ENCODE assay signal across 7 cellular contexts in the genomic region with DNA sequence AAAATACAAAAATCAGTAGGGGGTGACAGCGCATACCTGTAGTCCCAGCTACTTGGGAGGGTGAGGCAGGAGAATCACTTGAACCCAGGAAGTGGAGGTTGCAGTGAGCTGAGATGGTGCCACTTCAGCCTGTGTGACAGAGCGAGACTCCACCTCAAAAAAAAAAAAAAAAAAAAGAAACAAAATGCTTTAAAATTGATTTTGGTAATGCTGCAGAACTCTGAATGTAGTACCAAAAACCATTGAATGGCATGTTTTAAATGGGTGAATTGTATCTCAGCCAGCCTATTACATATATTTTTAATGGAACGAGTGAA. TPM values are rescaled to one million over a fixed set of nuclear protein-coding genes. Genes with fewer than 3 reads are reported as not detected.
DNase-seq lines count a peak whose midpoint lies in the region; ATAC-seq lines count a peak whose summit lies in the region.
"Not testable (repeated sequence)": the region's sequence is repeated elsewhere in the genome, so short reads cannot be mapped to it uniquely, and the experiment has no call there.

No MANE protein-coding gene starts in this region.

- H3K4me2 ChIP-seq in BLaER1 = peak overlapping the region; percentile 60
- not testable (repeated sequence) for H3K4me2 ChIP-seq in trophoblast cell (ENCODE audit: low read length)

- H3K79me1 ChIP-seq in trophoblast cell (ENCODE audit: low read length) = not testable (repeated sequence)

- H3K14ac ChIP-seq in trophoblast cell (ENCODE audit: low read length) = not testable (repeated sequence)

- not testable (repeated sequence) for H2BK120ac ChIP-seq in trophoblast cell (ENCODE audit: insufficient read depth, low read length, poor library complexity)

- not testable (repeated sequence) for H2AK5ac ChIP-seq in trophoblast cell (ENCODE audit: low read length)

- POLR2A ChIA-PET in CD8-positive, alpha-beta memory T cell (lab: Charles Lee); activated CD4-positive, alpha-beta memory T cell treated with anti-CD3 and anti-CD28 coated beads for 36 hours (lab: Charles Lee): not testable (repeated sequence)
- POLR2A ChIA-PET in naive thymus-derived CD4-positive, alpha-beta T cell (lab: Charles Lee) = interaction anchor here (25.8 kb wide), 1 partner anchor 17 kb away, joined by 738 read pairs; no protein-coding TSS in a partner anchor

- peaks cover 64% of the 10 kb centered on the region for H3K36me3 ChIP-seq in BLaER1
- H3K36me3 ChIP-seq in CD8-positive, alpha-beta memory T cell (ENCODE audit: insufficient read depth, low read length); trophoblast cell (ENCODE audit: control insufficient read depth in 1 of 2, insufficient read depth in 2 of 2, low read length in 2 of 2): not testable (repeated sequence)
- H3K36me3 ChIP-seq in naive thymus-derived CD4-positive, alpha-beta T cell (ENCODE audit: control insufficient read depth in 2 of 3, insufficient read depth in 3 of 3, low read length in 3 of 3) = peaks cover 0 to 10% (median 5%) of the 10 kb centered on the region in 3 experiments

- not testable (repeated sequence) for H3K4ac ChIP-seq in trophoblast cell (ENCODE audit: low read depth, low read length)

- not testable (repeated sequence) for H3K27me3 ChIP-seq in BLaER1; CD8-positive, alpha-beta memory T cell (ENCODE audit: insufficient read depth, low read length, poor library complexity, severe bottlenecking); naive thymus-derived CD4-positive, alpha-beta T cell (ENCODE audit: control insufficient read depth in 2 of 2, insufficient read depth in 2 of 2, low read length in 2 of 2); trophoblast cell (ENCODE audit: insufficient read depth, low read length)

- H4K12ac ChIP-seq in trophoblast cell (ENCODE audit: low read depth, low read length) = not testable (repeated sequence)

- H3K23ac ChIP-seq in trophoblast cell (ENCODE audit: low read length) = not testable (repeated sequence)

- ATAC-seq in effector memory CD8-positive, alpha-beta T cell (replicated peaks); naive thymus-derived CD4-positive, alpha-beta T cell: not testable (repeated sequence)

- not testable (repeated sequence) for H3K9ac ChIP-seq in BLaER1; trophoblast cell (ENCODE audit: low read length)

- no CpG with 5 or more reads among the region's 3 CpGs for WGBS in trophoblast cell (ENCODE audit: extremely low coverage, insufficient coverage, insufficient read length)

- CTCF ChIA-PET in CD8-positive, alpha-beta memory T cell (lab: Charles Lee) = interaction anchor here (19.1 kb wide), 1 partner anchor 21 kb away, joined by 389 read pairs; no protein-coding TSS in a partner anchor
- CTCF ChIA-PET in activated CD4-positive, alpha-beta memory T cell treated with anti-CD3 and anti-CD28 coated beads for 36 hours (lab: Charles Lee) = not testable (repeated sequence)
- CTCF ChIA-PET in activated naive CD4-positive, alpha-beta T cell treated with anti-CD3 and anti-CD28 coated beads, Interleukin-2, amount 10 ng/mL, durations not matched to agents 7 days and 5 days (lab: Charles Lee) = interaction anchor here (0.7 kb wide), 1 partner anchor 36 kb away, joined by 4 read pairs; no protein-coding TSS in a partner anchor
- CTCF ChIA-PET in naive thymus-derived CD4-positive, alpha-beta T cell (lab: Charles Lee) = interaction anchor here (0.7 kb wide), 1 partner anchor 19 kb away, joined by 3 read pairs; no protein-coding TSS in a partner anchor

- peaks cover 95% of the 10 kb centered on the region for H4K20me1 ChIP-seq in BLaER1

- H3K27ac Mint-ChIP-seq in CD8-positive, alpha-beta memory T cell = peak overlapping the region in 6 of 8 donors; percentile 33 to 91 (median 67)
- H3K27ac Mint-ChIP-seq in activated CD4-positive, alpha-beta memory T cell treated with anti-CD3 and anti-CD28 coated beads for 36 hours = peak overlapping the region; percentile 46
- peak overlapping the region; percentile 67 for H3K27ac Mint-ChIP-seq in activated naive CD4-positive, alpha-beta T cell treated with anti-CD3 and anti-CD28 coated beads, Interleukin-2, amount 10 ng/mL, durations not matched to agents 7 days and 5 days
- H3K27ac Mint-ChIP-seq in effector memory CD8-positive, alpha-beta T cell = peak overlapping the region; percentile 85 to 91
- peak overlapping the region in 8 of 9 donors; percentile 90 to 99 (median 96) for H3K27ac Mint-ChIP-seq in naive thymus-derived CD4-positive, alpha-beta T cell

- H3K4me1 Mint-ChIP-seq in CD8-positive, alpha-beta memory T cell = peaks cover 56 to 74% (median 68%) of the 10 kb centered on the region in 3 donors
- H3K4me1 Mint-ChIP-seq in activated CD4-positive, alpha-beta memory T cell treated with anti-CD3 and anti-CD28 coated beads for 36 hours (ENCODE audit: low read depth) = peaks cover 60% of the 10 kb centered on the region
- H3K4me1 Mint-ChIP-seq in activated naive CD4-positive, alpha-beta T cell treated with anti-CD3 and anti-CD28 coated beads, Interleukin-2, amount 10 ng/mL, durations not matched to agents 7 days and 5 days = peaks cover 77% of the 10 kb centered on the region
- H3K4me1 Mint-ChIP-seq in effector memory CD8-positive, alpha-beta T cell (ENCODE audit: low read depth in 2 of 2) = peaks cover 38 to 51% of the 10 kb centered on the region in 2 donors
- peaks cover 39 to 80% (median 68%) of the 10 kb centered on the region in 7 donors for H3K4me1 Mint-ChIP-seq in naive thymus-derived CD4-positive, alpha-beta T cell

- H2BK5ac ChIP-seq in trophoblast cell (ENCODE audit: low read depth, low read length, poor library complexity) = not testable (repeated sequence)

- H3K27me3 Mint-ChIP-seq in CD8-positive, alpha-beta memory T cell; activated CD4-positive, alpha-beta memory T cell treated with anti-CD3 and anti-CD28 coated beads for 36 hours; activated naive CD4-positive, alpha-beta T cell treated with anti-CD3 and anti-CD28 coated beads, Interleukin-2, amount 10 ng/mL, durations not matched to agents 7 days and 5 days; effector memory CD8-positive, alpha-beta T cell; naive thymus-derived CD4-positive, alpha-beta T cell: not testable (repeated sequence)

- peaks cover 12% of the 10 kb centered on the region for H3K79me2 ChIP-seq in trophoblast cell (ENCODE audit: control insufficient read depth, insufficient read depth, low read length, poor library complexity)

- not testable (repeated sequence) for H3K18ac ChIP-seq in trophoblast cell (ENCODE audit: low read length)

- H3K4me3 Mint-ChIP-seq in CD8-positive, alpha-beta memory T cell = peak overlapping the region in 1 of 7 donors; percentile 11
- not testable (repeated sequence) for H3K4me3 Mint-ChIP-seq in activated CD4-positive, alpha-beta memory T cell treated with anti-CD3 and anti-CD28 coated beads for 36 hours; activated naive CD4-positive, alpha-beta T cell treated with anti-CD3 and anti-CD28 coated beads, Interleukin-2, amount 10 ng/mL, durations not matched to agents 7 days and 5 days; effector memory CD8-positive, alpha-beta T cell
- peak overlapping the region in 2 of 10 donors; percentile 12 to 70 for H3K4me3 Mint-ChIP-seq in naive thymus-derived CD4-positive, alpha-beta T cell

- not testable (repeated sequence) for H3K27ac ChIP-seq in BLaER1; CD8-positive, alpha-beta memory T cell (ENCODE audit: low read depth, low read length)
- H3K27ac ChIP-seq in naive thymus-derived CD4-positive, alpha-beta T cell (ENCODE audit: low read depth, low read length) = peak overlapping the region; percentile 62
- H3K27ac ChIP-seq in trophoblast cell (ENCODE audit: low read depth, low read length) = peak overlapping the region; percentile 95

- not testable (repeated sequence) for H3K4me3 ChIP-seq in BLaER1; CD8-positive, alpha-beta memory T cell (ENCODE audit: low read length); naive thymus-derived CD4-positive, alpha-beta T cell (ENCODE audit: low read length); trophoblast cell (ENCODE audit: low read depth, low read length)

- H3K4me1 ChIP-seq in BLaER1 (peaks cover 59% of the 10 kb centered on the region), trophoblast cell (ENCODE audit: control insufficient read depth in 1 of 2, insufficient read depth in 2 of 2, low read length in 2 of 2) (peaks cover 22 to 31% of the 10 kb centered on the region in 2 experiments)
- peaks cover 57% of the 10 kb centered on the region for H3K4me1 ChIP-seq in CD8-positive, alpha-beta memory T cell (ENCODE audit: insufficient read depth, low read length)
- H3K4me1 ChIP-seq in naive thymus-derived CD4-positive, alpha-beta T cell (ENCODE audit: control insufficient read depth in 2 of 2, insufficient read depth in 2 of 2, low read length in 2 of 2) = peaks cover 34 to 59% of the 10 kb centered on the region in 2 donors

- H2AFZ ChIP-seq in trophoblast cell (ENCODE audit: insufficient read depth, low read length, poor library complexity) = not testable (repeated sequence)

- H4K91ac ChIP-seq in trophoblast cell (ENCODE audit: low read depth, low read length) = not testable (repeated sequence)

- peaks cover 0 to 46% (median 5%) of the 10 kb centered on the region in 3 donors for H3K36me3 Mint-ChIP-seq in CD8-positive, alpha-beta memory T cell
- H3K36me3 Mint-ChIP-seq in activated CD4-positive, alpha-beta memory T cell treated with anti-CD3 and anti-CD28 coated beads for 36 hours = peaks cover 28% of the 10 kb centered on the region
- peaks cover 67% of the 10 kb centered on the region for H3K36me3 Mint-ChIP-seq in activated naive CD4-positive, alpha-beta T cell treated with anti-CD3 and anti-CD28 coated beads, Interleukin-2, amount 10 ng/mL, durations not matched to agents 7 days and 5 days
- peaks cover 55% of the 10 kb centered on the region for H3K36me3 Mint-ChIP-seq in effector memory CD8-positive, alpha-beta T cell (ENCODE audit: insufficient read depth)
- peaks cover 0 to 43% (median 31%) of the 10 kb centered on the region in 5 donors for H3K36me3 Mint-ChIP-seq in naive thymus-derived CD4-positive, alpha-beta T cell

- not testable (repeated sequence) for H3K9me3 ChIP-seq in BLaER1; CD8-positive, alpha-beta memory T cell (ENCODE audit: low read length); naive thymus-derived CD4-positive, alpha-beta T cell (ENCODE audit: control insufficient read depth in 2 of 3, low read length in 3 of 3); trophoblast cell (ENCODE audit: insufficient read depth, low read depth, low read length)

- not testable (repeated sequence) for H2BK12ac ChIP-seq in trophoblast cell (ENCODE audit: low read length)

- H4K8ac ChIP-seq in trophoblast cell (ENCODE audit: low read depth, low read length) = not testable (repeated sequence)

- H3K9me3 Mint-ChIP-seq in CD8-positive, alpha-beta memory T cell; activated CD4-positive, alpha-beta memory T cell treated with anti-CD3 and anti-CD28 coated beads for 36 hours; activated naive CD4-positive, alpha-beta T cell treated with anti-CD3 and anti-CD28 coated beads, Interleukin-2, amount 10 ng/mL, durations not matched to agents 7 days and 5 days; effector memory CD8-positive, alpha-beta T cell; naive thymus-derived CD4-positive, alpha-beta T cell: not testable (repeated sequence)

- DNase-seq in CD8-positive, alpha-beta memory T cell; activated CD4-positive, alpha-beta memory T cell treated with anti-CD3 and anti-CD28 coated beads for 36 hours; activated naive CD4-positive, alpha-beta T cell treated with anti-CD3 and anti-CD28 coated beads, Interleukin-2, amount 10 ng/mL, durations not matched to agents 7 days and 5 days; effector memory CD8-positive, alpha-beta T cell; naive thymus-derived CD4-positive, alpha-beta T cell; trophoblast cell: not testable (repeated sequence)

- intact Hi-C loops in activated CD4-positive, alpha-beta memory T cell treated with anti-CD3 and anti-CD28 coated beads for 36 hours (cut with micrococcal nuclease); naive thymus-derived CD4-positive, alpha-beta T cell (cut with micrococcal nuclease): not testable (repeated sequence)

RNA-seq across cellular contexts. Expression of gene MED15, which starts 37.9 kb away (rescaled TPM):
- total RNA-seq in CD8-positive, alpha-beta memory T cell = 100 to 1,000 TPM in 1 of 2 experiments, 10 to 100 TPM in 1; 98.0 to 106 TPM
- 120 TPM for polyA plus RNA-seq in CD8-positive, alpha-beta memory T cell
- 10 to 100 TPM; 93.3 to 97.4 TPM for total RNA-seq in activated CD4-positive, alpha-beta memory T cell treated with anti-CD3 and anti-CD28 coated beads for 36 hours
- total RNA-seq in naive thymus-derived CD4-positive, alpha-beta T cell = 100 to 1,000 TPM; 169 to 235 (median 201) TPM
- 10 to 100 TPM; 24.3 to 76.6 TPM for polyA plus RNA-seq in naive thymus-derived CD4-positive, alpha-beta T cell
- polyA plus RNA-seq in trophoblast cell (2013) = 85.5 and 85.6 TPM in 2 replicates

RNA-seq across cellular contexts. Expression of gene KLHL22, which starts 49.7 kb away (rescaled TPM):
- 10 to 100 TPM; 17.2 to 17.6 TPM for total RNA-seq in CD8-positive, alpha-beta memory T cell
- 25.4 TPM for polyA plus RNA-seq in CD8-positive, alpha-beta memory T cell
- total RNA-seq in activated CD4-positive, alpha-beta memory T cell treated with anti-CD3 and anti-CD28 coated beads for 36 hours = 10 to 100 TPM; 23.3 to 25.5 TPM
- 10 to 100 TPM; 31.1 to 71.3 (median 42.0) TPM for total RNA-seq in naive thymus-derived CD4-positive, alpha-beta T cell
- polyA plus RNA-seq in naive thymus-derived CD4-positive, alpha-beta T cell = 10 to 100 TPM; 20.6 to 26.2 TPM
- polyA plus RNA-seq in trophoblast cell (2013) = 9.3 and 10.9 TPM in 2 replicates

Comparison
In these comparisons a context has a peak if more than half of its experiments do, and no peak if none do; other contexts are left out.
1. H3K27ac Mint-ChIP-seq: peak in every context shown above with its lines; median percentile 96 in naive thymus-derived CD4-positive, alpha-beta T cell; 88 in effector memory CD8-positive, alpha-beta T cell; 67 in CD8-positive, alpha-beta memory T cell; 67 in activated naive CD4-positive, alpha-beta T cell treated with anti-CD3 and anti-CD28 coated beads, Interleukin-2, amount 10 ng/mL, durations not matched to agents 7 days and 5 days; 46 in activated CD4-positive, alpha-beta memory T cell treated with anti-CD3 and anti-CD28 coated beads for 36 hours.